In the genomic region with DNA sequence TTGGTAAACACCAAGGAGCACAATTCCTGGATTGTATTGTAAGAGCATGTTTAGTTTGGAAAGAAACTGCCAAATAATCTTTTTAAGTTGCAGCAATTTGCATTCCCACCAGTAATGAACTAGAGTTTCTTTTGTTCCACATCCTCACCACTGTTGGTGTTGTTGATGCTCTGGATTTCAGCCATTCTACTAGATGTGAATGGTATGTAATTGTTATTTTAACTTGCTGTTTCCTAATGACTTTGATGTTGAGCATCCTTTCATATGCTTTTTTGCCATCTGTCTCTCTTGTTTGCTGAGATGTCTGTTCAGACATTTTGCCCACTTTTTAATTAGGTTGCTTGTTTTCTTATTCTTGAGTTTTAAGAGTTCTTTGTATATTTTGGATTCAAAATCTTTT, we compare ENCODE assay signal across 1 cellular context.
TF ChIP-seq lines count a peak whose summit lies in the region.

No MANE protein-coding gene starts in this region.

TF ChIP-seq in GM23338, 12 proteins besides CTCF, POLR2A, EP300 and RAD21 (continued from another document):
- TF ChIP-seq, protein P1, sequence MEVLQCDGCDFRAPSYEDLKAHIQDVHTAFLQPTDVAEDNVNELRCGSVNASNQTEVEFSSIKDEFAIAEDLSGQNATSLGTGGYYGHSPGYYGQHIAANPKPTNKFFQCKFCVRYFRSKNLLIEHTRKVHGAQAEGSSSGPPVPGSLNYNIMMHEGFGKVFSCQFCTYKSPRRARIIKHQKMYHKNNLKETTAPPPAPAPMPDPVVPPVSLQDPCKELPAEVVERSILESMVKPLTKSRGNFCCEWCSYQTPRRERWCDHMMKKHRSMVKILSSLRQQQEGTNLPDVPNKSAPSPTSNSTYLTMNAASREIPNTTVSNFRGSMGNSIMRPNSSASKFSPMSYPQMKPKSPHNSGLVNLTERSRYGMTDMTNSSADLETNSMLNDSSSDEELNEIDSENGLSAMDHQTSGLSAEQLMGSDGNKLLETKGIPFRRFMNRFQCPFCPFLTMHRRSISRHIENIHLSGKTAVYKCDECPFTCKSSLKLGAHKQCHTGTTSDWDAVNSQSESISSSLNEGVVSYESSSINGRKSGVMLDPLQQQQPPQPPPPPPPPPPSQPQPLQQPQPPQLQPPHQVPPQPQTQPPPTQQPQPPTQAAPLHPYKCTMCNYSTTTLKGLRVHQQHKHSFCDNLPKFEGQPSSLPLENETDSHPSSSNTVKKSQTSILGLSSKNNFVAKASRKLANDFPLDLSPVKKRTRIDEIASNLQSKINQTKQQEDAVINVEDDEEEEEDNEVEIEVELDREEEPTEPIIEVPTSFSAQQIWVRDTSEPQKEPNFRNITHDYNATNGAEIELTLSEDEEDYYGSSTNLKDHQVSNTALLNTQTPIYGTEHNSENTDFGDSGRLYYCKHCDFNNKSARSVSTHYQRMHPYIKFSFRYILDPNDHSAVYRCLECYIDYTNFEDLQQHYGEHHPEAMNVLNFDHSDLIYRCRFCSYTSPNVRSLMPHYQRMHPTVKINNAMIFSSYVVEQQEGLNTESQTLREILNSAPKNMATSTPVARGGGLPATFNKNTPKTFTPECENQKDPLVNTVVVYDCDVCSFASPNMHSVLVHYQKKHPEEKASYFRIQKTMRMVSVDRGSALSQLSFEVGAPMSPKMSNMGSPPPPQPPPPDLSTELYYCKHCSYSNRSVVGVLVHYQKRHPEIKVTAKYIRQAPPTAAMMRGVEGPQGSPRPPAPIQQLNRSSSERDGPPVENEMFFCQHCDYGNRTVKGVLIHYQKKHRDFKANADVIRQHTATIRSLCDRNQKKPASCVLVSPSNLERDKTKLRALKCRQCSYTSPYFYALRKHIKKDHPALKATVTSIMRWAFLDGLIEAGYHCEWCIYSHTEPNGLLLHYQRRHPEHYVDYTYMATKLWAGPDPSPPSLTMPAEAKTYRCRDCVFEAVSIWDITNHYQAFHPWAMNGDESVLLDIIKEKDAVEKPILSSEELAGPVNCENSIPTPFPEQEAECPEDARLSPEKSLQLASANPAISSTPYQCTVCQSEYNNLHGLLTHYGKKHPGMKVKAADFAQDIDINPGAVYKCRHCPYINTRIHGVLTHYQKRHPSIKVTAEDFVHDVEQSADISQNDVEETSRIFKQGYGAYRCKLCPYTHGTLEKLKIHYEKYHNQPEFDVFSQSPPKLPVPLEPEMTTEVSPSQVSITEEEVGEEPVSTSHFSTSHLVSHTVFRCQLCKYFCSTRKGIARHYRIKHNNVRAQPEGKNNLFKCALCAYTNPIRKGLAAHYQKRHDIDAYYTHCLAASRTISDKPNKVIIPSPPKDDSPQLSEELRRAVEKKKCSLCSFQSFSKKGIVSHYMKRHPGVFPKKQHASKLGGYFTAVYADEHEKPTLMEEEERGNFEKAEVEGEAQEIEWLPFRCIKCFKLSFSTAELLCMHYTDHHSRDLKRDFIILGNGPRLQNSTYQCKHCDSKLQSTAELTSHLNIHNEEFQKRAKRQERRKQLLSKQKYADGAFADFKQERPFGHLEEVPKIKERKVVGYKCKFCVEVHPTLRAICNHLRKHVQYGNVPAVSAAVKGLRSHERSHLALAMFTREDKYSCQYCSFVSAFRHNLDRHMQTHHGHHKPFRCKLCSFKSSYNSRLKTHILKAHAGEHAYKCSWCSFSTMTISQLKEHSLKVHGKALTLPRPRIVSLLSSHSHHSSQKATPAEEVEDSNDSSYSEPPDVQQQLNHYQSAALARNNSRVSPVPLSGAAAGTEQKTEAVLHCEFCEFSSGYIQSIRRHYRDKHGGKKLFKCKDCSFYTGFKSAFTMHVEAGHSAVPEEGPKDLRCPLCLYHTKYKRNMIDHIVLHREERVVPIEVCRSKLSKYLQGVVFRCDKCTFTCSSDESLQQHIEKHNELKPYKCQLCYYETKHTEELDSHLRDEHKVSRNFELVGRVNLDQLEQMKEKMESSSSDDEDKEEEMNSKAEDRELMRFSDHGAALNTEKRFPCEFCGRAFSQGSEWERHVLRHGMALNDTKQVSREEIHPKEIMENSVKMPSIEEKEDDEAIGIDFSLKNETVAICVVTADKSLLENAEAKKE (CRISPR knock-in tag; IDR thresholded peaks at IDR 0.05) = no peak
- TF ChIP-seq, protein P2, sequence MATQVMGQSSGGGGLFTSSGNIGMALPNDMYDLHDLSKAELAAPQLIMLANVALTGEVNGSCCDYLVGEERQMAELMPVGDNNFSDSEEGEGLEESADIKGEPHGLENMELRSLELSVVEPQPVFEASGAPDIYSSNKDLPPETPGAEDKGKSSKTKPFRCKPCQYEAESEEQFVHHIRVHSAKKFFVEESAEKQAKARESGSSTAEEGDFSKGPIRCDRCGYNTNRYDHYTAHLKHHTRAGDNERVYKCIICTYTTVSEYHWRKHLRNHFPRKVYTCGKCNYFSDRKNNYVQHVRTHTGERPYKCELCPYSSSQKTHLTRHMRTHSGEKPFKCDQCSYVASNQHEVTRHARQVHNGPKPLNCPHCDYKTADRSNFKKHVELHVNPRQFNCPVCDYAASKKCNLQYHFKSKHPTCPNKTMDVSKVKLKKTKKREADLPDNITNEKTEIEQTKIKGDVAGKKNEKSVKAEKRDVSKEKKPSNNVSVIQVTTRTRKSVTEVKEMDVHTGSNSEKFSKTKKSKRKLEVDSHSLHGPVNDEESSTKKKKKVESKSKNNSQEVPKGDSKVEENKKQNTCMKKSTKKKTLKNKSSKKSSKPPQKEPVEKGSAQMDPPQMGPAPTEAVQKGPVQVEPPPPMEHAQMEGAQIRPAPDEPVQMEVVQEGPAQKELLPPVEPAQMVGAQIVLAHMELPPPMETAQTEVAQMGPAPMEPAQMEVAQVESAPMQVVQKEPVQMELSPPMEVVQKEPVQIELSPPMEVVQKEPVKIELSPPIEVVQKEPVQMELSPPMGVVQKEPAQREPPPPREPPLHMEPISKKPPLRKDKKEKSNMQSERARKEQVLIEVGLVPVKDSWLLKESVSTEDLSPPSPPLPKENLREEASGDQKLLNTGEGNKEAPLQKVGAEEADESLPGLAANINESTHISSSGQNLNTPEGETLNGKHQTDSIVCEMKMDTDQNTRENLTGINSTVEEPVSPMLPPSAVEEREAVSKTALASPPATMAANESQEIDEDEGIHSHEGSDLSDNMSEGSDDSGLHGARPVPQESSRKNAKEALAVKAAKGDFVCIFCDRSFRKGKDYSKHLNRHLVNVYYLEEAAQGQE (IDR thresholded peaks at IDR 0.05; ENCODE audit: unreplicated experiment) = no peak
TF ChIP-seq in GM23338: peak in this region for 1.
